13 cellular contexts compared by ENCODE assay signal in genomic region chr15:75123395-75123794, GRCh38.
DNase-seq lines count a peak whose midpoint lies in the region; ATAC-seq, FAIRE-seq and TF ChIP-seq lines count a peak whose summit lies in the region.
"Had no signal": no experiment of that assay in that cellular context is flagged by ENCODE, and none has a peak within 500 bp of the region (broad histone marks: within the 10 kb centered on the region; RNA-seq: fewer than 3 reads in every experiment).

No MANE protein-coding gene starts in this region.

- no peak overlapping the region for H2BK15ac ChIP-seq in H1 (ENCODE audit: low read length)

- no peak overlapping the region for H4K5ac ChIP-seq in H1 (ENCODE audit: insufficient read length, low read depth, low read length)

- CTCF ChIA-PET in H1 (lab: Charles Lee; ENCODE audit: partially characterized antibody): no interaction called here

- H3K23me2 ChIP-seq in H1 (ENCODE audit: low read depth, low read length): no peaks in the 10 kb centered on the region

- H3K4me3 ChIP-seq in H1 (ENCODE audit: extremely low read depth in 1 of 4, insufficient read depth in 2 of 4, low read depth in 3 of 4, low read length in 4 of 4): no peak overlapping the region
- H3K4me3 ChIP-seq: right atrium auricular region had no signal

- H3K36me3 ChIP-seq in H1 (ENCODE audit: control insufficient read depth in 2 of 4, insufficient read depth in 4 of 4, low read length in 3 of 4): no peaks in the 10 kb centered on the region
- H3K36me3 ChIP-seq: right atrium auricular region had no signal

- H3K27me3 Mint-ChIP-seq in activated T-helper 2 cell treated with anti-CD3 and anti-CD28 coated beads, Interferon-gamma antibody, Interleukin-2, Interleukin-4, amounts not matched to agents 10 μg/mL and 5 μg/mL and 100 μg/mL, durations not matched to agents 14 hours and 24 hours and 36 hours (ENCODE audit: low read depth): peaks cover 1% of the 10 kb centered on the region

- no peaks in the 10 kb centered on the region for H3K27me3 ChIP-seq in H1 (replicated peaks in 1 of 4; ENCODE audit: control insufficient read depth in 3 of 4, extremely low read depth in 1 of 4, insufficient read depth in 3 of 4, low read length in 3 of 4)
- H3K27me3 ChIP-seq: right atrium auricular region had no signal

- no peak for ATAC-seq in HG02798 (IDR thresholded peaks at IDR 0.05; ENCODE audit: poor library complexity, unreplicated experiment)

- WGBS in H1 (ENCODE audit: extremely low coverage in 1 of 2, insufficient coverage in 1 of 2, insufficient read length in 1 of 2, insufficient replicate concordance in 2 of 2, low coverage in 1 of 2, low lambda C conversion rate in 2 of 2, missing lambda C conversion rate in 1 of 2), 2 experiments: 91% methylated on average over 5 of the region's 5 CpGs; no CpG with 5 or more reads in 1 of the 2 experiments

- no peak for TF ChIP-seq POLR2A in H1 (IDR thresholded peaks at IDR 0.05; ENCODE audit: control extremely low read depth in 1 of 2, low read depth in 2 of 2, low read length in 2 of 2)

- H3K56ac ChIP-seq in H1 (replicated peaks; ENCODE audit: insufficient read length, low read depth, low read length): no peak overlapping the region

- H4K8ac ChIP-seq in H1 (ENCODE audit: extremely low read depth, insufficient read depth, low read length): no peak overlapping the region

- no peak overlapping the region for H3K27ac ChIP-seq in H1 (ENCODE audit: low read depth, low read length)
- H3K27ac ChIP-seq: right atrium auricular region had no signal

- POLR2A ChIA-PET in H1 (lab: Charles Lee; ENCODE audit: partially characterized antibody): interaction anchor here (0.7 kb wide), 1 partner anchor 58 kb away, joined by 4 read pairs; no protein-coding TSS in a partner anchor

- H3K79me2 ChIP-seq in H1 (ENCODE audit: control insufficient read depth in 1 of 2, insufficient read depth in 2 of 2, low read length in 2 of 2): no peaks in the 10 kb centered on the region

- no peak overlapping the region for H2BK20ac ChIP-seq in H1 (ENCODE audit: low read length)

- H2AFZ ChIP-seq in H1 (ENCODE audit: low read length): no peak overlapping the region

- DNase-seq in ELR (ENCODE audit: low read depth) (peak; percentile 75), OCI-M1 (lab: John Stamatoyannopoulos, UW) (peak; percentile 43), H1 (ENCODE audit: low read depth in 1 of 2, low spot score in 2 of 2) (no peak), renal cortical epithelial cell (ENCODE audit: low read depth) (peak; percentile 62), NCI-H82 treated with DMSO at 0.1 percent for 48 hours (lab: John Stamatoyannopoulos, UW; ENCODE audit: unreplicated experiment) (no peak)
- no peak for DNase-seq in activated T-helper 2 cell treated with anti-CD3 and anti-CD28 coated beads, Interferon-gamma antibody, Interleukin-2, Interleukin-4, amounts not matched to agents 10 μg/mL and 5 μg/mL and 100 μg/mL, durations not matched to agents 14 hours and 24 hours and 36 hours (ENCODE audit: low spot score)
- DNase-seq: DND-41, immature natural killer cell, NCI-H1048, NCI-H446 had no signal

- H3K4me3 Mint-ChIP-seq in activated T-helper 2 cell treated with anti-CD3 and anti-CD28 coated beads, Interferon-gamma antibody, Interleukin-2, Interleukin-4, amounts not matched to agents 10 μg/mL and 5 μg/mL and 100 μg/mL, durations not matched to agents 14 hours and 24 hours and 36 hours (ENCODE audit: low read depth): no peak overlapping the region

- no peak for TF ChIP-seq EP300 in H1 (IDR thresholded peaks at IDR 0.05; ENCODE audit: borderline replicate concordance in 1 of 2, low read depth in 2 of 2, low read length in 2 of 2)

- no peak for TF ChIP-seq CTCF in H1 (IDR thresholded peaks at IDR 0.05; ENCODE audit: control extremely low read depth in 1 of 3, insufficient read depth in 1 of 3, low read depth in 1 of 3, low read length in 3 of 3)

- H2BK5ac ChIP-seq in H1 (ENCODE audit: low read depth, low read length): no peak overlapping the region

- no peaks in the 10 kb centered on the region for H3K9me3 Mint-ChIP-seq in activated T-helper 2 cell treated with anti-CD3 and anti-CD28 coated beads, Interferon-gamma antibody, Interleukin-2, Interleukin-4, amounts not matched to agents 10 μg/mL and 5 μg/mL and 100 μg/mL, durations not matched to agents 14 hours and 24 hours and 36 hours
- H3K9me3 Mint-ChIP-seq: immature natural killer cell had no signal

- no peak overlapping the region for H3K27ac Mint-ChIP-seq in activated T-helper 2 cell treated with anti-CD3 and anti-CD28 coated beads, Interferon-gamma antibody, Interleukin-2, Interleukin-4, amounts not matched to agents 10 μg/mL and 5 μg/mL and 100 μg/mL, durations not matched to agents 14 hours and 24 hours and 36 hours

- no peak overlapping the region for H3K14ac ChIP-seq in H1 (ENCODE audit: insufficient read length)

- no peak overlapping the region for H3K23ac ChIP-seq in H1 (ENCODE audit: insufficient read length)

- peaks cover 15% of the 10 kb centered on the region for H3K4me1 Mint-ChIP-seq in activated T-helper 2 cell treated with anti-CD3 and anti-CD28 coated beads, Interferon-gamma antibody, Interleukin-2, Interleukin-4, amounts not matched to agents 10 μg/mL and 5 μg/mL and 100 μg/mL, durations not matched to agents 14 hours and 24 hours and 36 hours (ENCODE audit: low read depth)

- no peak overlapping the region for H2BK120ac ChIP-seq in H1 (replicated peaks; ENCODE audit: low read depth, low read length)

- H3K36me3 Mint-ChIP-seq in activated T-helper 2 cell treated with anti-CD3 and anti-CD28 coated beads, Interferon-gamma antibody, Interleukin-2, Interleukin-4, amounts not matched to agents 10 μg/mL and 5 μg/mL and 100 μg/mL, durations not matched to agents 14 hours and 24 hours and 36 hours (ENCODE audit: low read depth): peaks cover 3% of the 10 kb centered on the region

- H4K91ac ChIP-seq in H1 (replicated peaks; ENCODE audit: insufficient read length, low read length): no peak overlapping the region

- no peak overlapping the region for H3K18ac ChIP-seq in H1 (ENCODE audit: extremely low read depth, low read length)

- H3K79me1 ChIP-seq in H1 (ENCODE audit: low read depth, low read length): no peaks in the 10 kb centered on the region

- H2AK5ac ChIP-seq in H1 (ENCODE audit: low read depth, low read length): no peak overlapping the region

- no peak for FAIRE-seq in H1 (lab: Jason Lieb, UNC)
- FAIRE-seq: endothelial cell of umbilical vein had no signal

- peaks cover 0 to 5% (median under 1%) of the 10 kb centered on the region in 4 experiments; a peak in 2 of 7 replicates for H3K4me1 ChIP-seq in H1 (replicated peaks in 1 of 4; ENCODE audit: control insufficient read depth in 3 of 4, insufficient read depth in 4 of 4, low read length in 3 of 4)

- no peak overlapping the region for H2BK12ac ChIP-seq in H1 (ENCODE audit: low read depth, low read length)

- H3K4me2 ChIP-seq in H1 (ENCODE audit: insufficient read depth in 1 of 2, low read depth in 2 of 2, low read length in 2 of 2): no peak overlapping the region

- no peaks in the 10 kb centered on the region for H3K9me3 ChIP-seq in H1 (ENCODE audit: insufficient read depth in 2 of 2, low read depth in 1 of 2, low read length in 1 of 2)
- H3K9me3 ChIP-seq: right atrium auricular region had no signal

- no peaks in the 10 kb centered on the region for H4K20me1 ChIP-seq in H1 (replicated peaks in 1 of 2; ENCODE audit: control insufficient read depth in 1 of 2, insufficient read depth in 2 of 2, low read length in 2 of 2)

- no peak overlapping the region for H3K4ac ChIP-seq in H1 (replicated peaks; ENCODE audit: insufficient read length, low read depth, low read length)

- no peak overlapping the region for H3K9ac ChIP-seq in H1 (replicated peaks in 1 of 4; ENCODE audit: extremely low read depth in 1 of 4, low read depth in 3 of 4, low read length in 3 of 4)

- intact Hi-C loops in activated T-helper 2 cell treated with anti-CD3 and anti-CD28 coated beads, Interferon-gamma antibody, Interleukin-2, Interleukin-4, amounts not matched to agents 10 μg/mL and 5 μg/mL and 100 μg/mL, durations not matched to agents 14 hours and 24 hours and 36 hours (cut with micrococcal nuclease): no loop called here

- TF ChIP-seq RAD21 in H1 (IDR thresholded peaks at IDR 0.05 in 1 of 2, conservative IDR thresholded peaks at IDR 0.05 in 1 of 2; ENCODE audit: low read depth in 2 of 2, low read length in 2 of 2): no peak

TF ChIP-seq in H1, 55 proteins besides CTCF, POLR2A, EP300 and RAD21:
- TF ChIP-seq SUZ12 (IDR thresholded peaks at IDR 0.05; ENCODE audit: low read length) (no peak), MAFK (IDR thresholded peaks at IDR 0.05; ENCODE audit: low read depth, low read length) (peak; percentile 53; the same call in 1 of the 2 replicates), ASH2L (IDR thresholded peaks at IDR 0.05; ENCODE audit: low read length) (no peak)

Comparison
In these comparisons a context has a peak if more than half of its experiments do, and no peak if none do; other contexts are left out.
1. DNase-seq: peak in ELR (single experiment), OCI-M1 (single experiment) and renal cortical epithelial cell (single experiment); none in H1 (0 of 2), NCI-H82 treated with DMSO at 0.1 percent for 48 hours (single experiment) and activated T-helper 2 cell treated with anti-CD3 and anti-CD28 coated beads, Interferon-gamma antibody, Interleukin-2, Interleukin-4, amounts not matched to agents 10 μg/mL and 5 μg/mL and 100 μg/mL, durations not matched to agents 14 hours and 24 hours and 36 hours (single experiment).